ENCODE assay signal across 8 cellular contexts in the genomic region with DNA sequence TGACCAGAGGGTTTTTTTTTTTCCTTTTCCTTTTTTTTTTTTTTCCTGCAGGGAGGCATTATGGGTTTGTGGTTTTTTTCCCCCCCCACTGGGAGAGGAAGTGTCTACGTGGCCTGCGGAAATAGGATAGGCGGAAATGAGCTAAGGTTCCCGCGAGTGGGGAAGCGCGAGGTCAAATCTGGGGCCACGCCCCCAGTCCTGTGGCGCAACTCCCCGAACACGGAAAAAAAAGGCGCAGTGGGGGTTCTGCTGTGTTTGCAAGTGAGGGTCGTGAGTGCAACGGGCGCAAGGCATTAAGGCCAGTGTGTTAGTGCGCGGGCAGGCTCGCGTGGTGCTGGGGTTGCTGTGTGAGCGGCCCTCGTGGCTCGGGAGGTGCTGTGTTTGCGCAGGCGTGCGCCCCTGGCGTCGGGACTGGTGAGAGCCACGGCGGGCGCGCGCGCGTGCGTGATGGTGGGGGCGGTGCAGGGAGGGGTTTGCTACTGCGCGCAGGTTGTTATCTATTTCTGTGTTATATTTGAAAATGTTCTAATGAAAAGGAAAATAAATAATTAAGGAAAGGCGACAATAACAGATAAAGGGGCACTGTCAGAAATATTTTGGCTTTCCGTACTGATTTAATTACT. TPM values are rescaled to one million over a fixed set of nuclear protein-coding genes. Genes with fewer than 3 reads are reported as not detected.
A peak's percentile ranks its signal among the peaks of the same experiment; 100 is the strongest.
DNase-seq lines count a peak whose midpoint lies in the region; ATAC-seq and TF ChIP-seq lines count a peak whose summit lies in the region.

No MANE protein-coding gene starts in this region.

- H3K27ac Mint-ChIP-seq in Caco-2 (ENCODE audit: unreplicated experiment): no peak overlapping the region
- no peak overlapping the region for H3K27ac Mint-ChIP-seq in naive thymus-derived CD8-positive, alpha-beta T cell
- no peak overlapping the region for H3K27ac Mint-ChIP-seq in stimulated activated memory B cell treated with anti-CD40 and anti-IgM and Interleukin-4, amounts not matched to agents 10 μg/mL and 1 μg/mL and 100 μg/mL, for 72 hours

- no peaks in the 10 kb centered on the region for H3K4me1 ChIP-seq in Caco-2

- peak overlapping the region; percentile 56 for H3K4me3 ChIP-seq in Caco-2 (ENCODE audit: low read depth, low read length)

- no peaks in the 10 kb centered on the region for H3K27me3 Mint-ChIP-seq in Caco-2 (ENCODE audit: insufficient read depth, unreplicated experiment)
- H3K27me3 Mint-ChIP-seq in naive thymus-derived CD8-positive, alpha-beta T cell: no peaks in the 10 kb centered on the region
- H3K27me3 Mint-ChIP-seq in stimulated activated memory B cell treated with anti-CD40 and anti-IgM and Interleukin-4, amounts not matched to agents 10 μg/mL and 1 μg/mL and 100 μg/mL, for 72 hours: no peaks in the 10 kb centered on the region

- intact Hi-C loops in Caco-2 (cut with micrococcal nuclease; ENCODE audit: unreplicated experiment): loop anchor here (1.0 to 5.0 kb wide), 5 partner anchors 58 to 230 kb away; a partner anchor contains a TSS

- H3K27me3 ChIP-seq in Caco-2 (replicated peaks; ENCODE audit: control insufficient read depth, insufficient read depth, low read length): no peaks in the 10 kb centered on the region

- no peaks in the 10 kb centered on the region for H3K9me3 ChIP-seq in Caco-2

- peak; percentile 11 for ATAC-seq in GM19468 (IDR thresholded peaks at IDR 0.05; ENCODE audit: extremely low read depth, unreplicated experiment)
- peak; percentile 63 to 67 for ATAC-seq in naive thymus-derived CD8-positive, alpha-beta T cell
- peak; percentile 85 for ATAC-seq in stimulated activated memory B cell treated with anti-CD40 and anti-IgM and Interleukin-4, amounts not matched to agents 10 μg/mL and 1 μg/mL and 100 μg/mL, for 72 hours

- H3K36me3 ChIP-seq in Caco-2 (ENCODE audit: control insufficient read depth, insufficient read depth, low read length): no peaks in the 10 kb centered on the region; the same call in 1 of the 2 replicates

- TF ChIP-seq CTCF in Caco-2 (IDR thresholded peaks at IDR 0.05; ENCODE audit: insufficient read depth in 1 of 2, low read depth in 1 of 2, low read length in 1 of 2, severe bottlenecking in 1 of 2, unreplicated experiment in 1 of 2): peak; percentile 30 to 42

- no peaks in the 10 kb centered on the region for H3K9me3 Mint-ChIP-seq in Caco-2 (ENCODE audit: unreplicated experiment)
- no peaks in the 10 kb centered on the region for H3K9me3 Mint-ChIP-seq in naive thymus-derived CD8-positive, alpha-beta T cell
- no peaks in the 10 kb centered on the region for H3K9me3 Mint-ChIP-seq in stimulated activated memory B cell treated with anti-CD40 and anti-IgM and Interleukin-4, amounts not matched to agents 10 μg/mL and 1 μg/mL and 100 μg/mL, for 72 hours

- CTCF ChIA-PET in Caco-2 (lab: Charles Lee): interaction anchor here (0.7 to 0.9 kb wide), 7 partner anchors 57 to 488 kb away, joined by 3 to 6 read pairs (median 3); no protein-coding TSS in a partner anchor

- DNase-seq in Caco-2 (peak; percentile 82 to 86), HK-2 (ENCODE audit: unreplicated experiment) (peak; percentile 84), NOMO-1 treated with dmso at 0.1 percent for 144 hours (lab: John Stamatoyannopoulos, UW; ENCODE audit: unreplicated experiment) (peak; percentile 71), activated T-cell treated with anti-CD3 and anti-CD28 coated beads for 48 hours (ENCODE audit: low read depth) (peak; percentile 79), fibroblast of gingiva (ENCODE audit: low read depth) (peak; percentile 78)
- peak; percentile 80 to 94 (median 86) for DNase-seq in naive thymus-derived CD8-positive, alpha-beta T cell

- no peaks in the 10 kb centered on the region for H3K4me1 Mint-ChIP-seq in Caco-2 (ENCODE audit: low read depth, unreplicated experiment)
- peaks cover 10 to 13% (median 11%) of the 10 kb centered on the region in 4 donors for H3K4me1 Mint-ChIP-seq in naive thymus-derived CD8-positive, alpha-beta T cell
- H3K4me1 Mint-ChIP-seq in stimulated activated memory B cell treated with anti-CD40 and anti-IgM and Interleukin-4, amounts not matched to agents 10 μg/mL and 1 μg/mL and 100 μg/mL, for 72 hours: no peaks in the 10 kb centered on the region

- H3K4me3 Mint-ChIP-seq in Caco-2 (ENCODE audit: unreplicated experiment): no peak overlapping the region
- H3K4me3 Mint-ChIP-seq in naive thymus-derived CD8-positive, alpha-beta T cell: no peak overlapping the region
- H3K4me3 Mint-ChIP-seq in stimulated activated memory B cell treated with anti-CD40 and anti-IgM and Interleukin-4, amounts not matched to agents 10 μg/mL and 1 μg/mL and 100 μg/mL, for 72 hours: no peak overlapping the region

- H3K36me3 Mint-ChIP-seq in Caco-2 (ENCODE audit: insufficient read depth, unreplicated experiment): peaks cover 28% of the 10 kb centered on the region
- peaks cover 0 to 29% (median 0%) of the 10 kb centered on the region in 3 donors for H3K36me3 Mint-ChIP-seq in naive thymus-derived CD8-positive, alpha-beta T cell
- H3K36me3 Mint-ChIP-seq in stimulated activated memory B cell treated with anti-CD40 and anti-IgM and Interleukin-4, amounts not matched to agents 10 μg/mL and 1 μg/mL and 100 μg/mL, for 72 hours: peaks cover 12% of the 10 kb centered on the region

- POLR2A ChIA-PET in Caco-2 (lab: Charles Lee): interaction anchor here (0.5 to 2.7 kb wide), 7 partner anchors 9 to 231 kb away, joined by 3 to 17 read pairs (median 9); a partner anchor contains a TSS
- POLR2A ChIA-PET in naive thymus-derived CD8-positive, alpha-beta T cell (lab: Charles Lee): interaction anchor here (0.5 to 1.5 kb wide), 9 partner anchors 58 to 1756 kb away, joined by 3 to 11 read pairs (median 3); a partner anchor contains a TSS

- no TSS peak for BruUV-seq in Caco-2 (replicated peaks; lab: Mats Ljungman, UMichigan)

RNA-seq across cellular contexts. Expression of a gene that starts 0.7 kb away (rescaled TPM):
- 314 and 322 TPM in 2 replicates for total RNA-seq in Caco-2 (2022)
- total RNA-seq in naive thymus-derived CD8-positive, alpha-beta T cell: 100 to 1,000 TPM; 110 to 111 TPM
- 10 to 100 TPM; 66.3 to 96.5 (median 78.2) TPM for polyA plus RNA-seq in naive thymus-derived CD8-positive, alpha-beta T cell

RNA-seq across cellular contexts. Expression of a gene that starts 23.5 kb away (rescaled TPM):
- not detected in 2 replicates for total RNA-seq in Caco-2 (2022)
- not detected for total RNA-seq in naive thymus-derived CD8-positive, alpha-beta T cell
- not detected for polyA plus RNA-seq in naive thymus-derived CD8-positive, alpha-beta T cell

RNA-seq across cellular contexts. Expression of a gene that starts 58.4 kb away (rescaled TPM):
- total RNA-seq in Caco-2 (2022): 11.6 and 11.8 TPM in 2 replicates
- total RNA-seq in naive thymus-derived CD8-positive, alpha-beta T cell: 10 to 100 TPM; 18.8 to 19.3 TPM
- polyA plus RNA-seq in naive thymus-derived CD8-positive, alpha-beta T cell: 10 to 100 TPM; 19.1 to 29.4 (median 28.4) TPM

Comparison
In these comparisons a context has a peak if more than half of its experiments do, and no peak if none do; other contexts are left out.
1. Peak in every context shown above with its lines: DNase-seq, ATAC-seq and H3K4me3 ChIP-seq.
2. ATAC-seq: peak in every context shown above with its lines; median percentile 85 in stimulated activated memory B cell treated with anti-CD40 and anti-IgM and Interleukin-4, amounts not matched to agents 10 μg/mL and 1 μg/mL and 100 μg/mL, for 72 hours; 65 in naive thymus-derived CD8-positive, alpha-beta T cell; 11 in GM19468.